In the genomic region with DNA sequence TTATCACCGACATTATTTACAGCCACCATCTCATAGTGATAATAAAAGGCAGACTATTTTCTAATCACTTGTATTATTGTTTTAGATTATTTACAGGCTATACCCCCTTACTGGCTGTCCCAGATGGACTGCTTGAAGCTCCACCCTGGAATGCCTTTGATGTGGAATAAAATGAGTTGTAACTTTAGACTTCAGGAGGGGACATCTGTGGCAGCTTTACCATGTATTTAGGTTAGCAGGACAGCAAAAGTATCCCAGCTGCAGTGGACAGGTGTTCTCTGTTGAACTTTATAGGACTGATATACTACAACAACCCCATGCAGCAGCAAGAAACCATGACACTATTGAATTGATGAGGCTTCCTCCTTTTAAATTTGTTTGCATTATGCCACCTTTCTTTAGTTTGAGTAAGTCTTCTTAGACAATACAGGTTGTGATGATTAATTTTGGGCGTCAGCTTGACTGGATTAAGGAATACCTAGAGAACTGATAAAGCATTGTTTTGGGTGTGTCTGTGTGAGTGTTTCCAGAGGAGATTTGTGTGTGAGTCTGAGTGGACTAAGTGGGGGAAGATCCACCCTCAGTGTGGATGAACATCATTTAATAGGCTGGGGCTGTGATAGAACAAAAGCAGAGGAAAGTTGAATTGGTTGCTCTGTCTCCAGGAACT, we compare ENCODE assay signal across 1 cellular context.
TF ChIP-seq lines count a peak whose summit lies in the region.

No MANE protein-coding gene starts in this region.

TF ChIP-seq in HCT116, 20 proteins besides CTCF, POLR2A, EP300 and RAD21 (continued from another document):
- TF ChIP-seq POLR2AphosphoS5 (IDR thresholded peaks at IDR 0.05; ENCODE audit: low read depth, low read length) (no peak), SP1 (IDR thresholded peaks at IDR 0.05; ENCODE audit: low read depth) (no peak)
